1 cellular context compared by ENCODE assay signal in genomic region chr3:95752199-95752598, GRCh38.
TF ChIP-seq lines count a peak whose summit lies in the region.

No MANE protein-coding gene starts in this region.

TF ChIP-seq in SK-N-SH treated with all-trans-retinoic acid at 6 μM for 48 hours, 23 proteins besides CTCF, POLR2A, EP300 and RAD21:
- no peak for TF ChIP-seq PATZ1 (CRISPR knock-in tag; IDR thresholded peaks at IDR 0.05; ENCODE audit: borderline replicate concordance)
- TF ChIP-seq ZFP3 (CRISPR knock-in tag; IDR thresholded peaks at IDR 0.05): no peak
- TF ChIP-seq BACH2 (CRISPR knock-in tag; IDR thresholded peaks at IDR 0.05; ENCODE audit: borderline replicate concordance): no peak
